Comparison of ENCODE assay signal across 20 cellular contexts in genomic region chr2:236526459-236527197, GRCh38.
"Had no signal": no experiment of that assay in that cellular context is flagged by ENCODE, and none has a peak within 500 bp of the region (broad histone marks: within the 10 kb centered on the region; RNA-seq: fewer than 3 reads in every experiment).

No MANE protein-coding gene starts in this region.

- H3K27me3 ChIP-seq: sigmoid colon had no signal

- H3K27ac ChIP-seq: epithelial cell of prostate, psoas muscle, sigmoid colon, suprapubic skin, VCaP had no signal

- H3K9me3 ChIP-seq: psoas muscle, sigmoid colon, suprapubic skin had no signal

- DNase-seq: activated CD4-positive, alpha-beta T cell treated with anti-CD3 and anti-CD28 coated beads for 36 hours; activated CD8-positive, alpha-beta memory T cell treated with anti-CD3 and anti-CD28 coated beads, Interleukin-2, amount 50 U/mL, for 4 hours; activated CD8-positive, alpha-beta T cell treated with anti-CD3 and anti-CD28 coated beads for 36 hours; activated naive CD8-positive, alpha-beta T cell treated with anti-CD3 and anti-CD28 coated beads, Interleukin-2, amount 10 ng/mL, durations not matched to agents 7 days and 5 days; activated T-cell treated with anti-CD3 and anti-CD28 coated beads, Interleukin-2, amount 50 U/mL, for 72 hours; aorta; central memory CD4-positive, alpha-beta T cell; cortex of kidney; effector memory CD4-positive, alpha-beta T cell; hippocampal formation; naive thymus-derived CD8-positive, alpha-beta T cell; psoas muscle; sigmoid colon; stimulated activated CD4-positive, alpha-beta T cell treated with anti-CD3 and anti-CD28 coated beads, Interleukin-12 subunit alpha, Interleukin-12 subunit beta, amount 100 ng/mL, for 4 hours; stimulated activated naive CD8-positive, alpha-beta T cell treated with anti-CD3 and anti-CD28 coated beads, Interleukin-15, Interleukin-2, amounts not matched to agents 100 U/mL and 50 U/mL, for 24 hours; T-cell; T1000 had no signal

- ATAC-seq: activated CD4-positive, alpha-beta T cell treated with anti-CD3 and anti-CD28 coated beads for 36 hours; activated CD8-positive, alpha-beta T cell treated with anti-CD3 and anti-CD28 coated beads for 36 hours; activated T-cell treated with anti-CD3 and anti-CD28 coated beads, Interleukin-2, amount 50 U/mL, for 72 hours; naive thymus-derived CD8-positive, alpha-beta T cell; psoas muscle; stimulated activated naive CD8-positive, alpha-beta T cell treated with anti-CD3 and anti-CD28 coated beads, Interleukin-15, Interleukin-2, amounts not matched to agents 100 U/mL and 50 U/mL, for 24 hours; T-cell had no signal

- H3K36me3 ChIP-seq: sigmoid colon, suprapubic skin had no signal

- H3K4me3 ChIP-seq: psoas muscle, sigmoid colon, suprapubic skin had no signal

- H3K4me1 ChIP-seq: psoas muscle, suprapubic skin had no signal
